In the genomic region with DNA sequence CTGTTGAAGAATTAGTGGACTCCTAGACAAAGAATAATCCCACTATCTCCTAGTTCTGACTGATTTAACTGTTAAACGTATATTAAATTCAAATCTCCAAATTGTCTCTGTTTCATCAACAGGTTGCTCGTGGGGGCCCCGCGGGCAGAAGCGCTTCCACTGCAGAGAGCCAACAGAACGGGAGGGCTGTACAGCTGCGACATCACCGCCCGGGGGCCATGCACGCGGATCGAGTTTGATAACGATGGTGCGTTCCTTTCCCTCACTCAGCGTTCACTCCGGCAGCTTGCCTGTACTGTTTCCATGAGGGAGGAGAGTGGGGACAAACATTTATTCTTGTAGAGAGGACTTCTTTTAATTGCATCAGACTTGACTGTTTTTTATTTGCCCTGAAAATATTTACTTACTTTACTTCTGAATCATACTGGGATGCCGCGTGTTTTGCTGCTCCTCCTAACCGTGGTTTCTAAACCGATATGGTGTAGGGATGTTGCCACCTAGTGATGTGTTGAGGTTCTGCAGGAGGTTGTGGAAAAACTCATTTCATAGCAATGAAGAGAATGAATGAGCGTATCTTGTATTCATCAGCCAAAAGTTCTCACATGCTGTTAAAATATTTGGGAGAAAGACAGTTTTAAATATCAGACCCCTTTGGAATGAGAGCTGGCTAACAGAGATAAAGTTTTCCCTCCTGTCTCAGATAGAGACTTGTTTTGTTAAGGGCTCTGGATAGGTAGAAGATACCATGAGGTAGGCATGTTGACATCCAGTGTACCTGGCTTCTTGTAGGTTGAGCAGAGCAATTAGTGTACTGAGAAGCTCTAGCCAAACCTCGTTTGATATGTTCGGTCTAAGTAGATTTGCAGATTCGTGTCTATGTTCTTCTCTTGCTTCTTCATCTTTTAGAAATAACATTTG, we compare ENCODE assay signal across 1 cellular context.
TF ChIP-seq lines count a peak whose summit lies in the region.

No MANE protein-coding gene starts in this region.

TF ChIP-seq in GM12878, 131 proteins besides CTCF, POLR2A, EP300 and RAD21 (continued from another document):
- TF ChIP-seq, protein P1, sequence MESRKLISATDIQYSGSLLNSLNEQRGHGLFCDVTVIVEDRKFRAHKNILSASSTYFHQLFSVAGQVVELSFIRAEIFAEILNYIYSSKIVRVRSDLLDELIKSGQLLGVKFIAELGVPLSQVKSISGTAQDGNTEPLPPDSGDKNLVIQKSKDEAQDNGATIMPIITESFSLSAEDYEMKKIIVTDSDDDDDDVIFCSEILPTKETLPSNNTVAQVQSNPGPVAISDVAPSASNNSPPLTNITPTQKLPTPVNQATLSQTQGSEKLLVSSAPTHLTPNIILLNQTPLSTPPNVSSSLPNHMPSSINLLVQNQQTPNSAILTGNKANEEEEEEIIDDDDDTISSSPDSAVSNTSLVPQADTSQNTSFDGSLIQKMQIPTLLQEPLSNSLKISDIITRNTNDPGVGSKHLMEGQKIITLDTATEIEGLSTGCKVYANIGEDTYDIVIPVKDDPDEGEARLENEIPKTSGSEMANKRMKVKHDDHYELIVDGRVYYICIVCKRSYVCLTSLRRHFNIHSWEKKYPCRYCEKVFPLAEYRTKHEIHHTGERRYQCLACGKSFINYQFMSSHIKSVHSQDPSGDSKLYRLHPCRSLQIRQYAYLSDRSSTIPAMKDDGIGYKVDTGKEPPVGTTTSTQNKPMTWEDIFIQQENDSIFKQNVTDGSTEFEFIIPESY (IDR thresholded peaks at IDR 0.05): no peak
- no peak for TF ChIP-seq HDAC2 (IDR thresholded peaks at IDR 0.05)
- no peak for TF ChIP-seq POU2F2 (IDR thresholded peaks at IDR 0.05; ENCODE audit: borderline replicate concordance, low read depth, low read length)
- no peak for TF ChIP-seq MTA2 (IDR thresholded peaks at IDR 0.05; ENCODE audit: low read depth)
- peak; percentile 66 for TF ChIP-seq SMC3 (IDR thresholded peaks at IDR 0.05; ENCODE audit: borderline replicate concordance, low read length)
- TF ChIP-seq, protein P2, sequence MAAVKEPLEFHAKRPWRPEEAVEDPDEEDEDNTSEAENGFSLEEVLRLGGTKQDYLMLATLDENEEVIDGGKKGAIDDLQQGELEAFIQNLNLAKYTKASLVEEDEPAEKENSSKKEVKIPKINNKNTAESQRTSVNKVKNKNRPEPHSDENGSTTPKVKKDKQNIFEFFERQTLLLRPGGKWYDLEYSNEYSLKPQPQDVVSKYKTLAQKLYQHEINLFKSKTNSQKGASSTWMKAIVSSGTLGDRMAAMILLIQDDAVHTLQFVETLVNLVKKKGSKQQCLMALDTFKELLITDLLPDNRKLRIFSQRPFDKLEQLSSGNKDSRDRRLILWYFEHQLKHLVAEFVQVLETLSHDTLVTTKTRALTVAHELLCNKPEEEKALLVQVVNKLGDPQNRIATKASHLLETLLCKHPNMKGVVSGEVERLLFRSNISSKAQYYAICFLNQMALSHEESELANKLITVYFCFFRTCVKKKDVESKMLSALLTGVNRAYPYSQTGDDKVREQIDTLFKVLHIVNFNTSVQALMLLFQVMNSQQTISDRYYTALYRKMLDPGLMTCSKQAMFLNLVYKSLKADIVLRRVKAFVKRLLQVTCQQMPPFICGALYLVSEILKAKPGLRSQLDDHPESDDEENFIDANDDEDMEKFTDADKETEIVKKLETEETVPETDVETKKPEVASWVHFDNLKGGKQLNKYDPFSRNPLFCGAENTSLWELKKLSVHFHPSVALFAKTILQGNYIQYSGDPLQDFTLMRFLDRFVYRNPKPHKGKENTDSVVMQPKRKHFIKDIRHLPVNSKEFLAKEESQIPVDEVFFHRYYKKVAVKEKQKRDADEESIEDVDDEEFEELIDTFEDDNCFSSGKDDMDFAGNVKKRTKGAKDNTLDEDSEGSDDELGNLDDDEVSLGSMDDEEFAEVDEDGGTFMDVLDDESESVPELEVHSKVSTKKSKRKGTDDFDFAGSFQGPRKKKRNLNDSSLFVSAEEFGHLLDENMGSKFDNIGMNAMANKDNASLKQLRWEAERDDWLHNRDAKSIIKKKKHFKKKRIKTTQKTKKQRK (IDR thresholded peaks at IDR 0.05; ENCODE audit: low read depth, low read length): no peak
- no peak for TF ChIP-seq ASH2L (IDR thresholded peaks at IDR 0.05; ENCODE audit: borderline replicate concordance, low read depth)
- no peak for TF ChIP-seq RAD51 (IDR thresholded peaks at IDR 0.05)
- TF ChIP-seq RUNX3 (IDR thresholded peaks at IDR 0.05; ENCODE audit: low read length): peak; percentile 81
- no peak for TF ChIP-seq TAF1 (IDR thresholded peaks at IDR 0.05; ENCODE audit: borderline replicate concordance, low read depth, low read length)
